Comparison of ENCODE assay signal across 8 cellular contexts in the genomic region with DNA sequence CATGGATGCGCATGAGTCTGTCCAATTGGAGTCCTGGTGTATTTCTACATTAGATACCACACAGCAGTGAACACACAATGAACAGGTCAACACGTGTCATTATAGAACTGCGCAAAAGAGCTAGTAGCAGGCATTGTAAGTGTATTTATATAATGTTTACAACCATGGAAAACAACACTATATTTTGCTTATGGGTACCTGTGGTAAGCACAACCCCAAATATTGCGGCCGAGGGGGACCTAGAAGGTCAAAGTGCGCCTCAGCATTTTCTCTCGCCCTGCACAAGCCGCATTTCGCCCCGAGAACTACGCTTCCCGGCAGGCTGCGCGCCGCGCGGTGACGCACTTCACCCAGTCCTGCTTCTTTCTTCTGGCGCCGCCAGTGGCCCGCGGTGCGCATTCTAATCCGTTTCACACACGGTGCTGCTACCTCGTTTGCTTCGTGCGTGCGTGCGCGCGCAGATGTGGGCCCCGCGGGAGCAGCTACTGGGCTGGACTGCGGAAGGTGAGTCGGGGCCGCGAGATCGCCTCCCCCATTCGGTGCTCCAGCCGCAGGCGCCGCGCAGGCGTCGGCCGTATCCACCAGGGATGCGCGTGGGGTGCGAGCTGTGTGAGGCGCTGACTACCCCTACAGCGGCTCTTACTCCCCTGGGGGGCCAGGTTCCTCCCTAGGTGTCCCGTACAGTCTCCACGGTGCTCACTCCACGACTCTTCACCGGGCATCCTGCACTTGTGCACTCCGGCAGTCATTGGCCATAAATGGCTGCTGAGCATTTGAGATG. TPM values are rescaled to one million over a fixed set of nuclear protein-coding genes. Genes with fewer than 3 reads are reported as not detected.
DNase-seq lines count a peak whose midpoint lies in the region; ATAC-seq and TF ChIP-seq lines count a peak whose summit lies in the region.

A gene (plus strand): TSS at position 394 of the 781 bp plus-strand sequence. CDS start 68 bp downstream, at position 462.

- no peaks in the 10 kb centered on the region for H4K20me1 ChIP-seq in IMR-90 (ENCODE audit: insufficient read depth, low read length)

- peak within 1 kb of the TSS; percentile 63 for H3K23ac ChIP-seq in IMR-90 (ENCODE audit: low read depth, low read length)

- peak within 1 kb of the TSS; percentile 38 for H4K91ac ChIP-seq in IMR-90 (ENCODE audit: insufficient read depth, low read depth, low read length)

- 0 out of 2 replicates have a peak within 1 kb of the TSS, but pooled peaks have one; percentile 19 for H3K4ac ChIP-seq in IMR-90 (ENCODE audit: low read depth, low read length)

- no peak for TF ChIP-seq RAD21 in IMR-90 (IDR thresholded peaks at IDR 0.05; ENCODE audit: low read length)

- H3K27me3 ChIP-seq in IMR-90 (ENCODE audit: control insufficient read depth, insufficient read depth, low read length) (no peaks in the 10 kb centered on the region; the same call in 1 of the 2 replicates), esophagus (ENCODE audit: control insufficient read depth in 1 of 2, insufficient read depth in 2 of 2, low read length in 2 of 2) (no peaks in the 10 kb centered on the region), muscle layer of duodenum (ENCODE audit: low read depth, low read length) (no peaks in the 10 kb centered on the region)

- peak within 1 kb of the TSS; percentile 69 to 93; a peak in 3 of 4 replicates for H4K8ac ChIP-seq in IMR-90 (ENCODE audit: low read depth in 2 of 2, low read length in 2 of 2)

- ATAC-seq in GM21528 (IDR thresholded peaks at IDR 0.05; ENCODE audit: low FRiP score, unreplicated experiment) (peak; percentile 90), IMR-90 (ENCODE audit: low read depth) (peak; percentile 96)

- peak within 1 kb of the TSS; percentile 80 for H3K9ac ChIP-seq in IMR-90 (ENCODE audit: low read depth, low read length)

- H3K36me3 ChIP-seq in IMR-90 (ENCODE audit: control insufficient read depth, insufficient read depth, low read length): no peaks in the 10 kb centered on the region; the same call in 1 of the 2 replicates
- H3K36me3 ChIP-seq in esophagus (ENCODE audit: control insufficient read depth in 2 of 2, insufficient read depth in 2 of 2, low read length in 1 of 2): no peaks in the 10 kb centered on the region
- H3K36me3 ChIP-seq in muscle layer of duodenum (ENCODE audit: control insufficient read depth in 1 of 2, insufficient read depth in 2 of 2, low read length in 2 of 2): no peaks in the 10 kb centered on the region

- H3K27ac ChIP-seq in IMR-90 (ENCODE audit: insufficient read depth, low read length) (peak within 1 kb of the TSS; percentile 49; the same call in 1 of the 2 replicates), esophagus (ENCODE audit: low read depth in 2 of 2, low read length in 1 of 2) (peak within 1 kb of the TSS; percentile 88 to 95), muscle layer of duodenum (ENCODE audit: low read length) (peak within 1 kb of the TSS; percentile 31)

- H2BK20ac ChIP-seq in IMR-90 (ENCODE audit: low read depth, low read length): no peak within 1 kb of the TSS

- peak; percentile 32 for TF ChIP-seq CTCF in IMR-90 (conservative IDR thresholded peaks at IDR 0.05; ENCODE audit: low read depth, low read length)

- in situ Hi-C loops in IMR-90 (cut with MboI; ENCODE audit: low sequenced_read_pairs): no loop called here

- dilution Hi-C loops in IMR-90 (cut with HindIII; ENCODE audit: low sequenced_read_pairs, unreplicated experiment): no loop called here

- H3K56ac ChIP-seq in IMR-90 (ENCODE audit: extremely low read depth, insufficient read depth, low read length): peak within 1 kb of the TSS; percentile 39; the same call in 1 of the 2 replicates

- TF ChIP-seq POLR2A in IMR-90 (IDR thresholded peaks at IDR 0.05; ENCODE audit: low read depth, low read length): no peak; the same call in 1 of the 2 replicates

- H2AK9ac ChIP-seq in IMR-90 (replicated peaks; ENCODE audit: low read depth, low read length, poor library complexity): peak within 1 kb of the TSS; percentile 58

- H2BK5ac ChIP-seq in IMR-90 (ENCODE audit: low read depth, low read length, poor library complexity, severe bottlenecking): peak within 1 kb of the TSS; percentile 55

- H2AFZ ChIP-seq in IMR-90 (replicated peaks; ENCODE audit: low read length, poor library complexity): peak within 1 kb of the TSS; percentile 100

- H3K4me3 ChIP-seq in IMR-90 (ENCODE audit: insufficient read depth, low read depth, low read length) (peak within 1 kb of the TSS; percentile 84), esophagus (ENCODE audit: low read depth in 1 of 2, low read length in 2 of 2) (peak within 1 kb of the TSS; percentile 78 to 92), muscle layer of duodenum (ENCODE audit: low read depth in 1 of 2, low read length in 2 of 2) (peak within 1 kb of the TSS; percentile 87 to 94)

- DNase-seq in DMS153 (lab: John Stamatoyannopoulos, UW) (peak; percentile 34), IMR-90 (peak; percentile 79), OCI-M2 (lab: John Stamatoyannopoulos, UW; ENCODE audit: unreplicated experiment) (peak; percentile 47), activated T-cell treated with anti-CD3 and anti-CD28 coated beads for 48 hours (ENCODE audit: low read depth) (peak; percentile 96)
- peak; percentile 84 to 96 for DNase-seq in stimulated activated CD8-positive, alpha-beta memory T cell treated with anti-CD3 and anti-CD28 coated beads, Interleukin-7, amount 100 ng/mL, for 48 hours (ENCODE audit: extremely low read depth in 1 of 2, low read depth in 1 of 2)

- H3K79me1 ChIP-seq in IMR-90 (ENCODE audit: low read depth in 1 of 2, low read length in 2 of 2): peaks cover 0 to 7% of the 10 kb centered on the region in 2 experiments; a peak in 1 of 4 replicates

- no peak within 1 kb of the TSS; the same call in 2 of the 3 replicates for H2BK15ac ChIP-seq in IMR-90 (ENCODE audit: low read depth, low read length)

- H3K4me2 ChIP-seq in IMR-90 (ENCODE audit: low read depth, low read length): peak within 1 kb of the TSS; percentile 89

- no peak within 1 kb of the TSS for H2AK5ac ChIP-seq in IMR-90 (ENCODE audit: low read depth, low read length)

- BruUV-seq in IMR-90 (replicated peaks; lab: Mats Ljungman, UMichigan): no TSS peak

- peak within 1 kb of the TSS; percentile 56; the same call in 1 of the 2 replicates for H4K5ac ChIP-seq in IMR-90 (ENCODE audit: low read depth, low read length)

- no peaks in the 10 kb centered on the region for H3K9me1 ChIP-seq in IMR-90 (ENCODE audit: insufficient read depth, low read length)

- CTCF ChIA-PET in IMR-90 (lab: Yijun Ruan, JAX): no interaction called here

- no peaks in the 10 kb centered on the region for H3K4me1 ChIP-seq in IMR-90 (ENCODE audit: control insufficient read depth, insufficient read depth, low read length)
- H3K4me1 ChIP-seq in esophagus (ENCODE audit: control insufficient read depth in 2 of 2, insufficient read depth in 2 of 2, low read length in 1 of 2): no peaks in the 10 kb centered on the region
- peaks cover 0 to 5% of the 10 kb centered on the region in 2 donors for H3K4me1 ChIP-seq in muscle layer of duodenum (ENCODE audit: control insufficient read depth in 1 of 2, insufficient read depth in 2 of 2, low read length in 2 of 2)

- H3K14ac ChIP-seq in IMR-90 (replicated peaks; ENCODE audit: low read depth, low read length): peak within 1 kb of the TSS; percentile 76

- POLR2A ChIA-PET in IMR-90 (lab: Charles Lee; ENCODE audit: unreplicated experiment): no interaction called here

- intact Hi-C loops in IMR-90 (cut with micrococcal nuclease): no loop called here

- H3K9me3 ChIP-seq in IMR-90 (ENCODE audit: control insufficient read depth, insufficient read depth, low read length) (no peaks in the 10 kb centered on the region), esophagus (ENCODE audit: control insufficient read depth in 2 of 2, insufficient read depth in 1 of 2, low read depth in 1 of 2, low read length in 1 of 2) (no peaks in the 10 kb centered on the region), muscle layer of duodenum (ENCODE audit: control insufficient read depth in 1 of 2, low read length in 2 of 2) (no peaks in the 10 kb centered on the region)

- 0 out of 2 replicates have a peak within 1 kb of the TSS, but pooled peaks have one; percentile 8 for H3K18ac ChIP-seq in IMR-90 (ENCODE audit: low read depth, low read length)

- 1% methylated on average over 38 of the region's 57 CpGs; no CpG with 5 or more reads in 1 of the 2 experiments for WGBS in IMR-90 (ENCODE audit: extremely low coverage in 2 of 2, insufficient read length in 1 of 2), 2 experiments
- WGBS in esophagus, 2 donors: 4% methylated on average over 57 of the region's 57 CpGs

- no peak within 1 kb of the TSS for H2BK120ac ChIP-seq in IMR-90 (ENCODE audit: low read depth, low read length)

TF ChIP-seq in IMR-90, 13 proteins besides CTCF, POLR2A, EP300 and RAD21:
- TF ChIP-seq MAFK (IDR thresholded peaks at IDR 0.05; ENCODE audit: low read depth, low read length) (0 out of 2 replicates have a peak, but pooled peaks have one; percentile 3), BHLHE40 (IDR thresholded peaks at IDR 0.05; ENCODE audit: low read depth, low read length) (0 out of 2 replicates have a peak, but pooled peaks have one; percentile 20), FOS (IDR thresholded peaks at IDR 0.05; ENCODE audit: low read depth, low read length) (peak; percentile 23; the same call in 1 of the 2 replicates)
- TF ChIP-seq, protein P1, sequence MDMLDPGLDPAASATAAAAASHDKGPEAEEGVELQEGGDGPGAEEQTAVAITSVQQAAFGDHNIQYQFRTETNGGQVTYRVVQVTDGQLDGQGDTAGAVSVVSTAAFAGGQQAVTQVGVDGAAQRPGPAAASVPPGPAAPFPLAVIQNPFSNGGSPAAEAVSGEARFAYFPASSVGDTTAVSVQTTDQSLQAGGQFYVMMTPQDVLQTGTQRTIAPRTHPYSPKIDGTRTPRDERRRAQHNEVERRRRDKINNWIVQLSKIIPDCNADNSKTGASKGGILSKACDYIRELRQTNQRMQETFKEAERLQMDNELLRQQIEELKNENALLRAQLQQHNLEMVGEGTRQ (IDR thresholded peaks at IDR 0.05; ENCODE audit: low read depth, low read length): no peak

RNA-seq across cellular contexts. Expression of the gene that starts here (rescaled TPM):
- total RNA-seq in IMR-90 (2012; rRNA removed): 3.9 and 4.7 TPM in 2 replicates
- polyA plus RNA-seq in IMR-90 (2012; rRNA removed) (3.3 and 4.4 TPM in 2 replicates), esophagus (1 to 10 TPM; 5.4 to 9.5 TPM)
- polyA plus RNA-seq in IMR-90 (2012; cell fraction: cytosol; rRNA removed): 0.65 and 1.8 TPM in 2 replicates
- 4.2 and 21.1 TPM in 2 replicates for polyA plus RNA-seq in IMR-90 (2012; cell fraction: nucleus; rRNA removed; ENCODE audit: low replicate concordance)

Comparison
In these comparisons a context has a peak if more than half of its experiments do, and no peak if none do; other contexts are left out.
1. Peak in every context shown above with its lines: DNase-seq, ATAC-seq, H3K4me3 ChIP-seq and H3K27ac ChIP-seq.
2. DNase-seq: peak in every context shown above with its lines; median percentile 96 in activated T-cell treated with anti-CD3 and anti-CD28 coated beads for 48 hours; 90 in stimulated activated CD8-positive, alpha-beta memory T cell treated with anti-CD3 and anti-CD28 coated beads, Interleukin-7, amount 100 ng/mL, for 48 hours; 79 in IMR-90; 47 in OCI-M2; 34 in DMS153.
3. H3K27ac ChIP-seq: peak in every context shown above with its lines; median percentile 92 in esophagus; 49 in IMR-90; 31 in muscle layer of duodenum.